8 cellular contexts compared by ENCODE assay signal in the genomic region with DNA sequence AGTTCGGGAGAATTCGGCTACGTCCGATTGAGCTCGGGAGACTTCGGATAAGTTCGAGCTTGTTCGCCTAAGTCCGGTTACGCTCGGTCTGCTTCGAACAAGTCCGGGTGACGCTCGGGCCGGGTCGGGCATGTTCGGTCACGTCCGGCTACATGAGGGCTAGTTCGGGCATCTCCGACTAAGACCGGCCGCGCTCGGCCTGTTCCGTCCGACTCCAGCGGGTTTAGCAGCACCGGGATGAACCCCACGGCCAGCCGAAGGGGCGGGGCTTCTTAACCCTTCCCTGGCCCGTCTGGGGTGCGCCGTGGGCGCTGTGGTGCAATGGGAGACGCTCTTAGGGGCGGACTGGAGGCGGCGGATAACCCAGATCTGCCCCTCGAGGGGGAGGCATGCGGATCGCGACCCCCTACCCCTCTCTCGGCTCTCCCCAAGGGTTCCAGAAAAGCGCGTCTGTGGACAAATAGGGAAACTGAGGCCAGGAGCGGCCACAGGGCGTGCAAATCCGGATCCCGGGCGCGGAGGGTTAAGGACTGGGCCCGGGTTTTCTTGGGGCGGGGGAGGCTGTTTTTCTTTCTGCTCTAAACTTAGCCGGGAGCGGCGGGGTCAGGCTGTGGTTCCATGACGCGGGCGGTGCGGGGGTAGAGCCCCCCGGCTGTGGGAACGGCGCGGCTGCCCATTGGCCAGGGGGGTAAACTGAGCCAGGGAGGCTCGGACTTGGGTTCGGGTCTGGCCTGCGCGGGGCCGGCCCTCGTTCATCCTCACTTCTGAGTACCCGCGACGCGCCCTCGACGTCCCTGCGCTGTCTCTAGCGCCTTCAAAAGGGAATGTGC. TPM values are rescaled to one million over a fixed set of nuclear protein-coding genes. Genes with fewer than 3 reads are reported as not detected.
DNase-seq lines count a peak whose midpoint lies in the region; ATAC-seq and TF ChIP-seq lines count a peak whose summit lies in the region.

No MANE protein-coding gene starts in this region.

- H3K27ac ChIP-seq in left ventricle myocardium inferior (replicated peaks) = peak overlapping the region; percentile 81
- H3K27ac ChIP-seq in tibial nerve = peak overlapping the region in 2 of 4 donors; percentile 17 to 61

- ATAC-seq in HG02759 (IDR thresholded peaks at IDR 0.05; ENCODE audit: unreplicated experiment) = peak; percentile 92

- intact Hi-C loops in left ventricle myocardium inferior (cut with micrococcal nuclease) = no loop called here

- H3K9me3 Mint-ChIP-seq in T-helper 1 cell treated with Interleukin-12 subunit alpha and Interleukin-12 subunit beta and Interleukin-4 antibody, amounts not matched to agents 30 μg/mL and 1 μg/mL, for 36 hours = no peaks in the 10 kb centered on the region

- no peaks in the 10 kb centered on the region for H3K36me3 ChIP-seq in left ventricle myocardium inferior
- H3K36me3 ChIP-seq in tibial nerve = no peaks in the 10 kb centered on the region

- TF ChIP-seq POLR2A in tibial nerve (IDR thresholded peaks at IDR 0.05) = no peak

- CTCF ChIA-PET in GM10248 (lab: Yijun Ruan, JAX) = interaction anchor here (1.0 to 6.5 kb wide), 9 partner anchors 9 to 190 kb away, joined by 3 to 57 read pairs (median 7); no protein-coding TSS in a partner anchor

- peak overlapping the region; percentile 64 for H3K27ac Mint-ChIP-seq in T-helper 1 cell treated with Interleukin-12 subunit alpha and Interleukin-12 subunit beta and Interleukin-4 antibody, amounts not matched to agents 30 μg/mL and 1 μg/mL, for 36 hours

- H3K4me3 ChIP-seq in left ventricle myocardium inferior = peak overlapping the region; percentile 69
- H3K4me3 ChIP-seq in tibial nerve = peak overlapping the region in 3 of 4 donors; percentile 10 to 50 (median 35)

- H3K36me3 Mint-ChIP-seq in T-helper 1 cell treated with Interleukin-12 subunit alpha and Interleukin-12 subunit beta and Interleukin-4 antibody, amounts not matched to agents 30 μg/mL and 1 μg/mL, for 36 hours (ENCODE audit: low read depth) = no peaks in the 10 kb centered on the region

- WGBS in tibial nerve, 2 donors = 1% methylated on average over 51 to 62 of the region's 81 CpGs

- H3K27me3 Mint-ChIP-seq in T-helper 1 cell treated with Interleukin-12 subunit alpha and Interleukin-12 subunit beta and Interleukin-4 antibody, amounts not matched to agents 30 μg/mL and 1 μg/mL, for 36 hours (ENCODE audit: low read depth) = peaks cover 54% of the 10 kb centered on the region

- TF ChIP-seq CTCF in GM10248 (IDR thresholded peaks at IDR 0.05; ENCODE audit: control extremely low read depth, extremely low read depth, low read depth, missing control alignments) = no peak
- TF ChIP-seq CTCF in left ventricle myocardium inferior (IDR thresholded peaks at IDR 0.05; ENCODE audit: borderline replicate concordance) = no peak
- no peak for TF ChIP-seq CTCF in tibial nerve (IDR thresholded peaks at IDR 0.05)

- peaks cover 9% of the 10 kb centered on the region for H3K4me1 Mint-ChIP-seq in T-helper 1 cell treated with Interleukin-12 subunit alpha and Interleukin-12 subunit beta and Interleukin-4 antibody, amounts not matched to agents 30 μg/mL and 1 μg/mL, for 36 hours (ENCODE audit: low read depth)

- H3K4me1 ChIP-seq in left ventricle myocardium inferior = peaks cover 46% of the 10 kb centered on the region
- peaks cover 0 to 31% (median 17%) of the 10 kb centered on the region in 4 donors for H3K4me1 ChIP-seq in tibial nerve

- DNase-seq in GM10248 (ENCODE audit: extremely low spot score) (peak; percentile 97), NCI-H1436 (lab: John Stamatoyannopoulos, UW) (peak; percentile 98), amniotic stem cell (lab: John Stamatoyannopoulos, UW) (peak; percentile 99), left ventricle myocardium inferior (peak; percentile 99), pons (ENCODE audit: low spot score) (peak; percentile 86), tibial nerve (ENCODE audit: low spot score in 2 of 2) (peak; percentile 99)

- TF ChIP-seq EP300 in tibial nerve (IDR thresholded peaks at IDR 0.05) = peak in 1 of 2 donors; percentile 23

- no peaks in the 10 kb centered on the region for H3K9me3 ChIP-seq in left ventricle myocardium inferior (replicated peaks)
- no peaks in the 10 kb centered on the region for H3K9me3 ChIP-seq in tibial nerve

- H3K27me3 ChIP-seq in left ventricle myocardium inferior (ENCODE audit: low read depth) = peaks cover 75% of the 10 kb centered on the region
- H3K27me3 ChIP-seq in tibial nerve = peaks cover 0 to 75% of the 10 kb centered on the region in 2 donors

- POLR2A ChIA-PET in GM10248 (lab: Yijun Ruan, JAX) = interaction anchor here (0.8 to 1.8 kb wide), 7 partner anchors 21 to 57 kb away, joined by 3 to 11 read pairs (median 5); a partner anchor contains a TSS

- peak overlapping the region; percentile 81 for H3K4me3 Mint-ChIP-seq in T-helper 1 cell treated with Interleukin-12 subunit alpha and Interleukin-12 subunit beta and Interleukin-4 antibody, amounts not matched to agents 30 μg/mL and 1 μg/mL, for 36 hours

RNA-seq across cellular contexts. Expression of a gene that starts 1.5 kb away (rescaled TPM):
- total RNA-seq in left ventricle myocardium inferior = 2.4 TPM
- total RNA-seq in tibial nerve = under 1 TPM in 3 of 4 donors, not detected in 1; under 0.01 to 0.60 (median 0.59) TPM

RNA-seq across cellular contexts. Expression of a gene that starts 20.9 kb away (rescaled TPM):
- total RNA-seq in left ventricle myocardium inferior = 37.4 TPM
- total RNA-seq in tibial nerve = 1 to 10 TPM in 3 of 4 donors, not detected in 1; 1.5 to 5.1 (median 3.9) TPM

RNA-seq across cellular contexts. Expression of a gene that starts 31.7 kb away (rescaled TPM):
- total RNA-seq in left ventricle myocardium inferior = 12.5 TPM
- total RNA-seq in tibial nerve = 10 to 100 TPM; 11.1 to 19.0 (median 15.5) TPM

RNA-seq across cellular contexts. Expression of a gene that starts 49.5 kb away (rescaled TPM):
- 0.49 TPM for total RNA-seq in left ventricle myocardium inferior
- total RNA-seq in tibial nerve = 10 to 100 TPM in 2 of 4 donors, 1 to 10 TPM in 2; 2.3 to 11.4 (median 8.2) TPM

RNA-seq across cellular contexts. Expression of a gene that starts 51.1 kb away (rescaled TPM):
- total RNA-seq in left ventricle myocardium inferior (23.3 TPM), tibial nerve (100 to 1,000 TPM in 1 of 4 donors, 10 to 100 TPM in 3; 19.0 to 101 (median 29.4) TPM)
